In the genomic region with DNA sequence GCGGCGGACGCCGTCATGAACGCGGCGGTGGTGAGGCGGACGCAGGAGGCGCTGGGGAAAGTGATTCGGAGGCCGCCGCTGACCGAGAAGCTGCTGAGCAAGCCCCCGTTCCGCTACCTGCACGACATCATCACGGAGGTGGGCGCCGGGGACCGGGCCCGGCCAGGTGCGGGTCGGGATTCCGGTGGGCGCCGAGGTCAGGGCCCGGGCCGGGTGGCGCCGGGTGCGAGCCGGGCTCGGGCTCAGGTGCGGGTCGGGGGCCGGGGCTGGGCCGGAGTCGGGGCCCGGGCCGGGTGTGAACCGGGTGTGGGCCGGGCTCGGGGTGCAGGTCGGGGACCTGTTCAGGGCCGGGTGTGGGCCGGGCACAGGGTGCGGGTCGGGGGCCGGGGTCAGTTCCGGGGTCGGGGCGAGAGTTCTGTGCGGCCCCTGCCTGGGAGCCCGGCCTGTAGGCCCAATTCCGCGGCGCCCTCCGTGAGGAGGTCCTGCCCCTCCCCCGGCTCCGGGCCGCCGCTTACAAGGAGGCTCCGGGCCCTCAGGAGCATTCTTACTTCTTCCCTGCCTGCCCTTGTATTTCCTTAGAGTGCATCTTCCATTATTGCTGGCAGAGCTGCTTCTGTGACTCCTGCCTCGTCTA, we compare ENCODE assay signal across 8 cellular contexts. TPM values are rescaled to one million over a fixed set of nuclear protein-coding genes. Genes with fewer than 3 reads are reported as not detected.
A peak's percentile ranks its signal among the peaks of the same experiment; 100 is the strongest.
DNase-seq lines count a peak whose midpoint lies in the region; ATAC-seq lines count a peak whose summit lies in the region.

No MANE protein-coding gene starts in this region.

- H3K27ac Mint-ChIP-seq in activated CD8-positive, alpha-beta T cell treated with anti-CD3 and anti-CD28 coated beads, Interleukin-2, amount 10 ng/mL, durations not matched to agents 7 days and 5 days = no peak overlapping the region

- H3K9me3 ChIP-seq in skeletal muscle satellite cell (replicated peaks; ENCODE audit: low read length) = no peaks in the 10 kb centered on the region

- H3K4me3 ChIP-seq in skeletal muscle satellite cell (ENCODE audit: low read length) = peak overlapping the region; percentile 95

- DNase-seq in AG08396 (ENCODE audit: low spot score) (peak; percentile 49), hepatic stellate cell (ENCODE audit: low spot score) (peak; percentile 31), HT-29 (ENCODE audit: low spot score) (no peak), NCI-H345 treated with DMSO at 0.1 percent for 48 hours (lab: John Stamatoyannopoulos, UW; ENCODE audit: unreplicated experiment) (no peak)
- no peak for DNase-seq in activated CD8-positive, alpha-beta T cell treated with anti-CD3 and anti-CD28 coated beads, Interleukin-2, amount 10 ng/mL, durations not matched to agents 7 days and 5 days

- peak; percentile 36 for ATAC-seq in GM18909 (IDR thresholded peaks at IDR 0.05; ENCODE audit: poor library complexity, unreplicated experiment)
- ATAC-seq in HG03135 (IDR thresholded peaks at IDR 0.05; ENCODE audit: unreplicated experiment) = peak; percentile 37
- peak; percentile 46 for ATAC-seq in activated CD8-positive, alpha-beta T cell treated with anti-CD3 and anti-CD28 coated beads, Interleukin-2, amount 10 ng/mL, durations not matched to agents 7 days and 5 days

- H3K4me1 ChIP-seq in skeletal muscle satellite cell (ENCODE audit: control insufficient read depth, insufficient read depth, low read length) = peaks cover 10% of the 10 kb centered on the region

- H3K27me3 Mint-ChIP-seq in activated CD8-positive, alpha-beta T cell treated with anti-CD3 and anti-CD28 coated beads, Interleukin-2, amount 10 ng/mL, durations not matched to agents 7 days and 5 days (ENCODE audit: low read depth) = peaks cover 12% of the 10 kb centered on the region

- no peaks in the 10 kb centered on the region for H3K9me3 Mint-ChIP-seq in activated CD8-positive, alpha-beta T cell treated with anti-CD3 and anti-CD28 coated beads, Interleukin-2, amount 10 ng/mL, durations not matched to agents 7 days and 5 days (ENCODE audit: insufficient read depth)

- CTCF ChIA-PET in activated CD8-positive, alpha-beta T cell treated with anti-CD3 and anti-CD28 coated beads, Interleukin-2, amount 10 ng/mL, durations not matched to agents 7 days and 5 days (lab: Charles Lee) = no interaction called here

- peak overlapping the region; percentile 86 for H3K4me2 ChIP-seq in skeletal muscle satellite cell (ENCODE audit: low read length)

- peaks cover 1% of the 10 kb centered on the region for H3K36me3 ChIP-seq in skeletal muscle satellite cell (ENCODE audit: insufficient read depth, low read length)

- peaks cover 13% of the 10 kb centered on the region for H3K4me1 Mint-ChIP-seq in activated CD8-positive, alpha-beta T cell treated with anti-CD3 and anti-CD28 coated beads, Interleukin-2, amount 10 ng/mL, durations not matched to agents 7 days and 5 days (ENCODE audit: low read depth)

- POLR2A ChIA-PET in activated CD8-positive, alpha-beta T cell treated with anti-CD3 and anti-CD28 coated beads, Interleukin-2, amount 10 ng/mL, durations not matched to agents 7 days and 5 days (lab: Charles Lee) = no interaction called here

- peaks cover 6% of the 10 kb centered on the region for H3K27me3 ChIP-seq in skeletal muscle satellite cell (ENCODE audit: control insufficient read depth, insufficient read depth, low read length)

- no peaks in the 10 kb centered on the region for H3K36me3 Mint-ChIP-seq in activated CD8-positive, alpha-beta T cell treated with anti-CD3 and anti-CD28 coated beads, Interleukin-2, amount 10 ng/mL, durations not matched to agents 7 days and 5 days (ENCODE audit: low read depth)

- H3K9ac ChIP-seq in skeletal muscle satellite cell (ENCODE audit: low read depth, low read length) = peak overlapping the region; percentile 93

- peak overlapping the region; percentile 71 for H3K4me3 Mint-ChIP-seq in activated CD8-positive, alpha-beta T cell treated with anti-CD3 and anti-CD28 coated beads, Interleukin-2, amount 10 ng/mL, durations not matched to agents 7 days and 5 days

RNA-seq across cellular contexts. Expression of gene TRAF3IP1, which starts 0.4 kb away (rescaled TPM):
- total RNA-seq in activated CD8-positive, alpha-beta T cell treated with anti-CD3 and anti-CD28 coated beads, Interleukin-2, amount 10 ng/mL, durations not matched to agents 7 days and 5 days = 1 to 10 TPM; 7.1 to 7.5 TPM
- 6.1 and 6.8 TPM in 2 replicates for total RNA-seq in skeletal muscle satellite cell (2012; rRNA removed)
- 2.4 and 3.6 TPM in 2 replicates for total RNA-seq in HT-29 (2014; rRNA removed; shearing (Covaris generic))

RNA-seq across cellular contexts. Expression of gene PER2, which starts 32.4 kb away (rescaled TPM):
- 10 to 100 TPM; 14.6 to 17.6 TPM for total RNA-seq in activated CD8-positive, alpha-beta T cell treated with anti-CD3 and anti-CD28 coated beads, Interleukin-2, amount 10 ng/mL, durations not matched to agents 7 days and 5 days
- total RNA-seq in skeletal muscle satellite cell (2012; rRNA removed) = 1.5 and 3.7 TPM in 2 replicates
- total RNA-seq in HT-29 (2014; rRNA removed; shearing (Covaris generic)) = 26.6 and 28.3 TPM in 2 replicates

Comparison
In these comparisons a context has a peak if more than half of its experiments do, and no peak if none do; other contexts are left out.
1. DNase-seq: peak in AG08396 (single experiment) and hepatic stellate cell (single experiment); none in activated CD8-positive, alpha-beta T cell treated with anti-CD3 and anti-CD28 coated beads, Interleukin-2, amount 10 ng/mL, durations not matched to agents 7 days and 5 days (single experiment), HT-29 (single experiment) and NCI-H345 treated with DMSO at 0.1 percent for 48 hours (single experiment).
2. Peak in every context shown above with its lines, with median percentiles within 50 percentile points of each other: ATAC-seq.